21 cellular contexts compared by ENCODE assay signal in the genomic region with DNA sequence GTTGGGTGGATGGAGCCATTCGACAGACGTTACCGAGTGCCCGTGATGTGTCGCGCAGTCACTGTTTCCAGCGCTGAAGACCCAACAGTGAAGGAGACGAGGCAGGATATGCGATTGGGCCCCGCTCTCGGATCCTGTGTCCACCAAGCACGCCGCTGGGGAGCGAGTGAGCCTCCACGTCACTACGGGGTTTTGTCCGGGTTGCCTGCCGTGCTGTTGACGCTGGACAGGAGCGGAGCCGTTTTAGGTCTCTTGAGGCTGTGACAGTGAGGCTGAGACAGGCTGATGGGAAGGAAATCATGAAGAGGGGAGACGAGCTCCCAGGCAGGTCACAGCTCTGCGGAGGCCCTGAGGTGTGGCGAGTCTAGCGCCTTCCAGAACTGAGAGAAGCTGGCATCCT.
A peak's percentile ranks its signal among the peaks of the same experiment; 100 is the strongest.
DNase-seq lines count a peak whose midpoint lies in the region; ATAC-seq and TF ChIP-seq lines count a peak whose summit lies in the region.
"Had no signal": no experiment of that assay in that cellular context is flagged by ENCODE, and none has a peak within 500 bp of the region (broad histone marks: within the 10 kb centered on the region; RNA-seq: fewer than 3 reads in every experiment).

No MANE protein-coding gene starts in this region.

- no peak overlapping the region for H2AFZ ChIP-seq in neuronal stem cell (ENCODE audit: low read length)

- H4K8ac ChIP-seq in neuronal stem cell (ENCODE audit: low read depth, low read length) = peak overlapping the region; percentile 83

- H2AK5ac ChIP-seq in neuronal stem cell (ENCODE audit: low read depth, low read length) = peak overlapping the region; percentile 74

- H2BK120ac ChIP-seq in neuronal stem cell (ENCODE audit: low read depth, low read length) = no peak overlapping the region

- no peak overlapping the region for H2BK5ac ChIP-seq in neuronal stem cell (ENCODE audit: low read length)

- no peak overlapping the region for H3K4me3 ChIP-seq in lower lobe of right lung
- H3K4me3 ChIP-seq in neuronal stem cell (ENCODE audit: low read length in 2 of 2) = no peak overlapping the region
- no peak overlapping the region for H3K4me3 ChIP-seq in WERI-Rb-1 (ENCODE audit: low read depth, low read length)
- H3K4me3 ChIP-seq in coronary artery = no peak overlapping the region
- H3K4me3 ChIP-seq: SJCRH30 had no signal

- H3K9me3 ChIP-seq in lower lobe of right lung = peaks cover 5% of the 10 kb centered on the region
- H3K9me3 ChIP-seq in neuronal stem cell (replicated peaks in 1 of 2; ENCODE audit: control insufficient read depth in 2 of 2, insufficient read depth in 1 of 2, low read depth in 1 of 2, low read length in 2 of 2) = peaks cover 5 to 28% of the 10 kb centered on the region in 2 donors
- peaks cover 4% of the 10 kb centered on the region for H3K9me3 ChIP-seq in WERI-Rb-1 (ENCODE audit: severe bottlenecking)
- H3K9me3 ChIP-seq: BE2C, Caco-2, SJCRH30 had no signal

- H2BK12ac ChIP-seq in neuronal stem cell (ENCODE audit: low read length) = no peak overlapping the region

- H3K9ac ChIP-seq in neuronal stem cell (ENCODE audit: low read depth, low read length, poor library complexity) = no peak overlapping the region

- TF ChIP-seq CTCF in C4-2B (conservative IDR thresholded peaks at IDR 0.05) (no peak), VCaP (conservative IDR thresholded peaks at IDR 0.05) (no peak), lower lobe of right lung (IDR thresholded peaks at IDR 0.05) (no peak), WERI-Rb-1 (IDR thresholded peaks at IDR 0.05; ENCODE audit: low read depth, low read length) (no peak), coronary artery (IDR thresholded peaks at IDR 0.05) (no peak)

- H3K4me1 ChIP-seq in lower lobe of right lung (peaks cover 41% of the 10 kb centered on the region), neuronal stem cell (ENCODE audit: control insufficient read depth in 2 of 2, insufficient read depth in 1 of 2, low read depth in 1 of 2, low read length in 2 of 2) (peaks cover 0 to 1% of the 10 kb centered on the region in 2 donors)
- H3K4me1 ChIP-seq: BE2C, Caco-2, SJCRH30 had no signal

- H4K91ac ChIP-seq in neuronal stem cell (ENCODE audit: low read depth, low read length, poor library complexity) = no peak overlapping the region

- intact Hi-C loops in lower lobe of right lung (cut with DNase I) = no loop called here

- H3K36me3 ChIP-seq in lower lobe of right lung (peaks cover 9% of the 10 kb centered on the region), neuronal stem cell (replicated peaks in 1 of 2; ENCODE audit: control insufficient read depth in 2 of 2, insufficient read depth in 2 of 2, low read length in 2 of 2) (peaks cover 3 to 59% of the 10 kb centered on the region in 2 donors), WERI-Rb-1 (no peaks in the 10 kb centered on the region)
- H3K36me3 ChIP-seq: BE2C, SJCRH30 had no signal

- H3K18ac ChIP-seq in neuronal stem cell (ENCODE audit: low read length) = peak overlapping the region; percentile 77

- peak overlapping the region; percentile 16 for H2BK15ac ChIP-seq in neuronal stem cell (ENCODE audit: low read length)

- peaks cover 4% of the 10 kb centered on the region for H3K79me1 ChIP-seq in neuronal stem cell (ENCODE audit: low read depth, low read length)

- H3K4ac ChIP-seq in neuronal stem cell (ENCODE audit: low read length) = no peak overlapping the region

- peak overlapping the region; percentile 52 for H3K23ac ChIP-seq in neuronal stem cell (ENCODE audit: low read depth, low read length, poor library complexity)

- DNase-seq in lower lobe of right lung (no peak), neuronal stem cell (ENCODE audit: low spot score) (no peak), WERI-Rb-1 (no peak), coronary artery (ENCODE audit: low spot score) (no peak)
- DNase-seq: BE2C; Caco-2; CD4-positive, alpha-beta memory T cell; DMS 273 treated with DMSO at 0.1 percent for 48 hours; HFFc6; MV-4-11; NCI-H1105 treated with DMSO at 0.1 percent for 48 hours; NCI-H1694; NCI-H2107; NCI-H446 treated with DMSO at 0.1 percent for 48 hours; NCI-H526 treated with DMSO at 0.1 percent for 48 hours; OCI-M1; SJCRH30 had no signal

- H3K27me3 ChIP-seq in lower lobe of right lung (ENCODE audit: low read depth) (no peaks in the 10 kb centered on the region), neuronal stem cell (ENCODE audit: control insufficient read depth in 3 of 3, insufficient read depth in 3 of 3, low read depth in 1 of 3, low read length in 3 of 3) (no peaks in the 10 kb centered on the region), WERI-Rb-1 (ENCODE audit: insufficient read depth, low read depth, severe bottlenecking) (no peaks in the 10 kb centered on the region)
- H3K27me3 ChIP-seq: BE2C, SJCRH30 had no signal

- H3K27ac ChIP-seq in C4-2B = peak overlapping the region; percentile 62; the same call in 1 of the 2 replicates
- peak overlapping the region; percentile 62; the same call in 1 of the 2 replicates for H3K27ac ChIP-seq in VCaP
- H3K27ac ChIP-seq in lower lobe of right lung = peak overlapping the region; percentile 64
- no peak overlapping the region for H3K27ac ChIP-seq in neuronal stem cell (replicated peaks; ENCODE audit: low read length)
- no peak overlapping the region for H3K27ac ChIP-seq in WERI-Rb-1
- no peak overlapping the region for H3K27ac ChIP-seq in coronary artery
- H3K27ac ChIP-seq: SJCRH30 had no signal

- ATAC-seq in lower lobe of right lung (no peak), GM19455 (IDR thresholded peaks at IDR 0.05; ENCODE audit: unreplicated experiment) (no peak), GM18858 (IDR thresholded peaks at IDR 0.05; ENCODE audit: unreplicated experiment) (no peak)

- no peak overlapping the region for H3K4me2 ChIP-seq in neuronal stem cell (ENCODE audit: insufficient read depth, low read length, poor library complexity, severe bottlenecking)

- no CpG with 5 or more reads among the region's 25 CpGs for WGBS in neuronal stem cell (ENCODE audit: extremely low coverage in 2 of 2, insufficient read length in 2 of 2, insufficient replicate concordance in 1 of 2), 2 donors

- H3K14ac ChIP-seq in neuronal stem cell (ENCODE audit: low read length) = peak overlapping the region; percentile 72

Comparison
In these comparisons a context has a peak if more than half of its experiments do, and no peak if none do; other contexts are left out.
1. H3K27ac ChIP-seq: peak in C4-2B (single experiment), VCaP (single experiment) and lower lobe of right lung (single experiment); none in neuronal stem cell (single experiment), WERI-Rb-1 (single experiment) and coronary artery (0 of 2).